In genomic region chr1:115428676-115429075, GRCh38 we compare ENCODE assay signal across 31 cellular contexts.
DNase-seq lines count a peak whose midpoint lies in the region; ATAC-seq and TF ChIP-seq lines count a peak whose summit lies in the region.
"Had no signal": no experiment of that assay in that cellular context is flagged by ENCODE, and none has a peak within 500 bp of the region (broad histone marks: within the 10 kb centered on the region; RNA-seq: fewer than 3 reads in every experiment).

No MANE protein-coding gene starts in this region.

- H2AFZ ChIP-seq in ACC112 (ENCODE audit: low read length, unreplicated experiment): no peak overlapping the region
- H2AFZ ChIP-seq: parathyroid adenoma had no signal

- peak overlapping the region; percentile 92 for H3K27ac ChIP-seq in ACC112 (ENCODE audit: low read depth, low read length)
- H3K27ac ChIP-seq: brain microvascular endothelial cell, esophagus squamous epithelium, parathyroid adenoma, suprapubic skin, upper lobe of right lung, WERI-Rb-1 had no signal

- peak overlapping the region; percentile 58 for H3K4me3 Mint-ChIP-seq in HFFc6
- H3K4me3 Mint-ChIP-seq: activated naive CD4-positive, alpha-beta T cell treated with anti-CD3 and anti-CD28 coated beads, Interleukin-2, amount 50 U/mL, for 24 hours; CD4-positive, alpha-beta memory T cell; neural crest cell; stimulated activated naive B cell treated with anti-CD40 and anti-IgM and Interleukin-4, amounts not matched to agents 10 μg/mL and 1 μg/mL and 100 μg/mL, for 72 hours; T-helper 2 cell treated with Interferon-gamma antibody and Interleukin-4, amounts not matched to agents 5 μg/mL and 100 μg/mL, for 36 hours had no signal

- H3K4me1 ChIP-seq in ACC112 (ENCODE audit: control insufficient read depth, insufficient read depth, low read length, unreplicated experiment): peaks cover 72% of the 10 kb centered on the region
- H3K4me1 ChIP-seq: esophagus squamous epithelium, upper lobe of right lung had no signal

- H3K27me3 Mint-ChIP-seq in HFFc6 (ENCODE audit: insufficient read depth): no peaks in the 10 kb centered on the region; the same call in 1 of the 2 replicates
- H3K27me3 Mint-ChIP-seq: stimulated activated naive B cell treated with anti-CD40 and anti-IgM and Interleukin-4, amounts not matched to agents 10 μg/mL and 1 μg/mL and 100 μg/mL, for 72 hours had no signal

- no peaks in the 10 kb centered on the region for H3K27me3 ChIP-seq in ACC112 (ENCODE audit: insufficient read depth, low read length)
- H3K27me3 ChIP-seq: brain microvascular endothelial cell, upper lobe of right lung had no signal

- no peaks in the 10 kb centered on the region for H3K9me3 Mint-ChIP-seq in HFFc6
- H3K9me3 Mint-ChIP-seq: activated naive CD4-positive, alpha-beta T cell treated with anti-CD3 and anti-CD28 coated beads, Interleukin-2, amount 50 U/mL, for 24 hours; neural crest cell; T-helper 2 cell treated with Interferon-gamma antibody and Interleukin-4, amounts not matched to agents 5 μg/mL and 100 μg/mL, for 36 hours had no signal

- TF ChIP-seq CTCF in HFFc6 (IDR thresholded peaks at IDR 0.05) (no peak), fibroblast of pulmonary artery (IDR thresholded peaks at IDR 0.05; ENCODE audit: low read length, missing control alignments) (no peak)

- peaks cover 100% of the 10 kb centered on the region for H3K4me1 Mint-ChIP-seq in HFFc6 (ENCODE audit: low read depth)
- H3K4me1 Mint-ChIP-seq: activated naive CD4-positive, alpha-beta T cell treated with anti-CD3 and anti-CD28 coated beads, Interleukin-2, amount 50 U/mL, for 24 hours; CD4-positive, alpha-beta memory T cell; neural crest cell; stimulated activated naive B cell treated with anti-CD40 and anti-IgM and Interleukin-4, amounts not matched to agents 10 μg/mL and 1 μg/mL and 100 μg/mL, for 72 hours had no signal

- H3K4me3 ChIP-seq in ACC112 (ENCODE audit: low read depth, low read length): peak overlapping the region; percentile 5; the same call in 1 of the 2 replicates
- no peak overlapping the region for H3K4me3 ChIP-seq in fibroblast of pulmonary artery (replicated peaks; ENCODE audit: low read depth, low read length)
- H3K4me3 ChIP-seq: esophagus squamous epithelium, K562, skin epidermis, suprapubic skin, upper lobe of right lung had no signal

- ATAC-seq in HG03378 (IDR thresholded peaks at IDR 0.05; ENCODE audit: unreplicated experiment): no peak
- ATAC-seq in HG02840 (IDR thresholded peaks at IDR 0.05; ENCODE audit: low FRiP score, unreplicated experiment): no peak
- ATAC-seq: K562; left cardiac atrium; stimulated activated naive B cell treated with anti-CD40 and anti-IgM and Interleukin-4, amounts not matched to agents 10 μg/mL and 1 μg/mL and 100 μg/mL, for 72 hours; upper lobe of right lung had no signal

- no peaks in the 10 kb centered on the region; the same call in 1 of the 2 replicates for H3K36me3 Mint-ChIP-seq in HFFc6 (ENCODE audit: low read depth)
- H3K36me3 Mint-ChIP-seq: activated naive CD4-positive, alpha-beta T cell treated with anti-CD3 and anti-CD28 coated beads, Interleukin-2, amount 50 U/mL, for 24 hours; CD4-positive, alpha-beta memory T cell; stimulated activated naive B cell treated with anti-CD40 and anti-IgM and Interleukin-4, amounts not matched to agents 10 μg/mL and 1 μg/mL and 100 μg/mL, for 72 hours had no signal

- peak; percentile 65 for DNase-seq in HFFc6
- peak; percentile 72 for DNase-seq in RPMI7951 (ENCODE audit: low read depth)
- peak; percentile 7 for DNase-seq in fibroblast of pulmonary artery (ENCODE audit: low read depth)
- no peak for DNase-seq in T-helper 9 cell
- no peak for DNase-seq in stimulated activated naive CD4-positive, alpha-beta T cell treated with Interleukin-2 at 50 U/mL for 16 hours (lab: John Stamatoyannopoulos, UW)
- DNase-seq: activated CD4-positive, alpha-beta T cell treated with anti-CD3 and anti-CD28 coated beads for 4 hours; amniotic stem cell; CD4-positive, alpha-beta memory T cell; esophagus squamous epithelium; hypothalamus; left cardiac atrium; MM.1S; NCI-H1930; NCI-H2171 treated with DMSO at 0.1 percent for 48 hours; NCI-H524; retina; SHP77 treated with DMSO at 0.1 percent for 48 hours; stimulated activated naive B cell treated with anti-CD40 and anti-IgM and Interleukin-4, amounts not matched to agents 10 μg/mL and 1 μg/mL and 100 μg/mL, for 72 hours; upper lobe of right lung; WERI-Rb-1 had no signal

- no peaks in the 10 kb centered on the region for H3K36me3 ChIP-seq in ACC112 (ENCODE audit: insufficient read depth, low read length)
- H3K36me3 ChIP-seq: brain microvascular endothelial cell, esophagus squamous epithelium, suprapubic skin, upper lobe of right lung, WERI-Rb-1 had no signal

- peak overlapping the region; percentile 98 for H3K27ac Mint-ChIP-seq in HFFc6
- H3K27ac Mint-ChIP-seq: activated naive CD4-positive, alpha-beta T cell treated with anti-CD3 and anti-CD28 coated beads, Interleukin-2, amount 50 U/mL, for 24 hours; CD4-positive, alpha-beta memory T cell; stimulated activated naive B cell treated with anti-CD40 and anti-IgM and Interleukin-4, amounts not matched to agents 10 μg/mL and 1 μg/mL and 100 μg/mL, for 72 hours; T-helper 2 cell treated with Interferon-gamma antibody and Interleukin-4, amounts not matched to agents 5 μg/mL and 100 μg/mL, for 36 hours had no signal

- no peaks in the 10 kb centered on the region for H3K79me2 ChIP-seq in ACC112 (ENCODE audit: control insufficient read depth, insufficient read depth, low read length, unreplicated experiment)
- H3K79me2 ChIP-seq: parathyroid adenoma had no signal

Comparison
In these comparisons a context has a peak if more than half of its experiments do, and no peak if none do; other contexts are left out.
1. DNase-seq: peak in HFFc6 (single experiment), RPMI7951 (single experiment) and fibroblast of pulmonary artery (single experiment); none in T-helper 9 cell (single experiment) and stimulated activated naive CD4-positive, alpha-beta T cell treated with Interleukin-2 at 50 U/mL for 16 hours (single experiment).